Comparison of ENCODE assay signal across 8 cellular contexts in genomic region chr17:27381007-27381501, GRCh38.
DNase-seq lines count a peak whose midpoint lies in the region; ATAC-seq and TF ChIP-seq lines count a peak whose summit lies in the region.

No MANE protein-coding gene starts in this region.

- POLR2A ChIA-PET in activated CD4-positive, alpha-beta T cell treated with anti-CD3 and anti-CD28 coated beads, Interleukin-2, amount 10 ng/mL, durations not matched to agents 7 days and 5 days (lab: Charles Lee), result no interaction called here

- H3K9me3 Mint-ChIP-seq in activated CD4-positive, alpha-beta T cell treated with anti-CD3 and anti-CD28 coated beads, Interleukin-2, amount 10 ng/mL, durations not matched to agents 7 days and 5 days, result peaks cover 2% of the 10 kb centered on the region

- intact Hi-C loops in colonic mucosa (cut with DNase I), result no loop called here

- H3K27me3 ChIP-seq in colonic mucosa, result no peaks in the 10 kb centered on the region

- peaks cover 24% of the 10 kb centered on the region for H3K27me3 Mint-ChIP-seq in activated CD4-positive, alpha-beta T cell treated with anti-CD3 and anti-CD28 coated beads, Interleukin-2, amount 10 ng/mL, durations not matched to agents 7 days and 5 days

- peaks cover 2% of the 10 kb centered on the region for H3K4me1 Mint-ChIP-seq in activated CD4-positive, alpha-beta T cell treated with anti-CD3 and anti-CD28 coated beads, Interleukin-2, amount 10 ng/mL, durations not matched to agents 7 days and 5 days

- TF ChIP-seq CTCF in colonic mucosa (IDR thresholded peaks at IDR 0.05), result peak; percentile 71

- no peaks in the 10 kb centered on the region for H3K9me3 ChIP-seq in colonic mucosa

- peaks cover 7% of the 10 kb centered on the region for H3K4me1 ChIP-seq in colonic mucosa

- DNase-seq in DMS153 (lab: John Stamatoyannopoulos, UW) (peak; percentile 46), NCI-H345 treated with DMSO at 0.1 percent for 48 hours (lab: John Stamatoyannopoulos, UW; ENCODE audit: unreplicated experiment) (peak; percentile 58), colonic mucosa (peak; percentile 56), medulla oblongata (ENCODE audit: extremely low spot score) (peak; percentile 71)
- DNase-seq in activated CD4-positive, alpha-beta T cell treated with anti-CD3 and anti-CD28 coated beads, Interleukin-2, amount 10 ng/mL, durations not matched to agents 7 days and 5 days, result peak; percentile 75
- peak; percentile 73 to 75 for DNase-seq in stimulated activated CD8-positive, alpha-beta memory T cell treated with anti-CD3 and anti-CD28 coated beads, Interleukin-15, amount 100 ng/mL, for 48 hours (ENCODE audit: low read depth in 2 of 2)

- no peak overlapping the region for H3K27ac Mint-ChIP-seq in activated CD4-positive, alpha-beta T cell treated with anti-CD3 and anti-CD28 coated beads, Interleukin-2, amount 10 ng/mL, durations not matched to agents 7 days and 5 days

- no peak overlapping the region for H3K4me3 ChIP-seq in colonic mucosa

- no peaks in the 10 kb centered on the region for H3K36me3 ChIP-seq in colonic mucosa

- CTCF ChIA-PET in activated CD4-positive, alpha-beta T cell treated with anti-CD3 and anti-CD28 coated beads, Interleukin-2, amount 10 ng/mL, durations not matched to agents 7 days and 5 days (lab: Charles Lee), result interaction anchor here (0.7 to 5.8 kb wide), 12 partner anchors 10 to 227 kb away, joined by 3 to 31 read pairs (median 4); partner anchors contain the start of gene KSR1

- peak; percentile 63 for ATAC-seq in HG02623 (IDR thresholded peaks at IDR 0.05; ENCODE audit: unreplicated experiment)
- ATAC-seq in HG03159 (IDR thresholded peaks at IDR 0.05; ENCODE audit: unreplicated experiment), result no peak

- H3K27ac ChIP-seq in colonic mucosa, result no peak overlapping the region

- H3K4me3 Mint-ChIP-seq in activated CD4-positive, alpha-beta T cell treated with anti-CD3 and anti-CD28 coated beads, Interleukin-2, amount 10 ng/mL, durations not matched to agents 7 days and 5 days, result no peak overlapping the region

- no peaks in the 10 kb centered on the region for H3K36me3 Mint-ChIP-seq in activated CD4-positive, alpha-beta T cell treated with anti-CD3 and anti-CD28 coated beads, Interleukin-2, amount 10 ng/mL, durations not matched to agents 7 days and 5 days (ENCODE audit: low read depth)

- H3K9ac ChIP-seq in colonic mucosa (ENCODE audit: low read depth in 2 of 2, low read length in 2 of 2), result no peak overlapping the region
